1 cellular context compared by ENCODE assay signal in the genomic region with DNA sequence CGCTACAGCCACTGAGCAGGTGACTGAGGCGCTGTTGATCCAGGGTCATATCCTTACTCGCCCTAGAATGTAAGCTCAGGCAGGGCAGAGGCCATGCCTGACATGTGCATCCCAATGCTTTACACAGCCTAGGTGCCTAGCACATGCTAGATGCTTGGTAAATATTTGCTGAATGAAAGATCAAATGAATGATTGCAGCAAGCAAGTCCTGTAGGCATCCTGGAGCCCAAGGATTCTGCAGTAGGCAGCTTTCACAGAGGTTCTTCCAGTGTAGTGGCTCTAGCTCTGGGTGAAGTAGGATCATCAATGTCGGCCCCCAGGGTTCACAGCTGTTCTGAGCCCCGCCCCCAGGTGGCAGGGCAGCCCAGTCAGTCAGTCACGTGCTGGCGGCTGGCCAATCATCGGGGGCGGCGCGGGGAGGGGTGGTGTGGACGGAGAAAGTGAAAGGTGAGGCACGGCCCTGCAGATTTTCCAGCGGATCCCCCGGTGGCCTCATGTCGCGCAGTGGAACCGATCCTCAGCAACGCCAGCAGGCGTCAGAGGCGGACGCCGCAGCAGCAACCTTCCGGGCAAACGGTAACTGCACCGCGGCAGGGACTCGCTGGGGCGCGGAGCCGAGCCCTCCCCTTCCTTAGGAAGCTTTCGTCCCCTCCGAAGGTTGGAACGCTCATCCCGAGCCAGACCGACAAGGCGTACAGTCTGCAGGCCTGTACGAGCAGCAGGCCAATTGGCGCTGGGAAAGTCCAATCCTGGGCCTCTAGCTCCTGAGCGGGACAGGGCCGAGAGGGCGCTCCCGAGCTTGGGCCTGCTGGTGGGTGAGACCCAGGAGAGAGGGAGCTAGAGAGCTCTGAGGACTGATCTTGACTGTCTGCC.
TF ChIP-seq lines count a peak whose summit lies in the region.

Gene GALT (plus strand): TSS at position 465 of the 873 bp plus-strand sequence. CDS start 30 bp downstream, at position 495.

TF ChIP-seq in K562, 482 proteins besides CTCF, POLR2A, EP300 and RAD21 (continued from another document and continues in another):
- TF ChIP-seq, protein P1, sequence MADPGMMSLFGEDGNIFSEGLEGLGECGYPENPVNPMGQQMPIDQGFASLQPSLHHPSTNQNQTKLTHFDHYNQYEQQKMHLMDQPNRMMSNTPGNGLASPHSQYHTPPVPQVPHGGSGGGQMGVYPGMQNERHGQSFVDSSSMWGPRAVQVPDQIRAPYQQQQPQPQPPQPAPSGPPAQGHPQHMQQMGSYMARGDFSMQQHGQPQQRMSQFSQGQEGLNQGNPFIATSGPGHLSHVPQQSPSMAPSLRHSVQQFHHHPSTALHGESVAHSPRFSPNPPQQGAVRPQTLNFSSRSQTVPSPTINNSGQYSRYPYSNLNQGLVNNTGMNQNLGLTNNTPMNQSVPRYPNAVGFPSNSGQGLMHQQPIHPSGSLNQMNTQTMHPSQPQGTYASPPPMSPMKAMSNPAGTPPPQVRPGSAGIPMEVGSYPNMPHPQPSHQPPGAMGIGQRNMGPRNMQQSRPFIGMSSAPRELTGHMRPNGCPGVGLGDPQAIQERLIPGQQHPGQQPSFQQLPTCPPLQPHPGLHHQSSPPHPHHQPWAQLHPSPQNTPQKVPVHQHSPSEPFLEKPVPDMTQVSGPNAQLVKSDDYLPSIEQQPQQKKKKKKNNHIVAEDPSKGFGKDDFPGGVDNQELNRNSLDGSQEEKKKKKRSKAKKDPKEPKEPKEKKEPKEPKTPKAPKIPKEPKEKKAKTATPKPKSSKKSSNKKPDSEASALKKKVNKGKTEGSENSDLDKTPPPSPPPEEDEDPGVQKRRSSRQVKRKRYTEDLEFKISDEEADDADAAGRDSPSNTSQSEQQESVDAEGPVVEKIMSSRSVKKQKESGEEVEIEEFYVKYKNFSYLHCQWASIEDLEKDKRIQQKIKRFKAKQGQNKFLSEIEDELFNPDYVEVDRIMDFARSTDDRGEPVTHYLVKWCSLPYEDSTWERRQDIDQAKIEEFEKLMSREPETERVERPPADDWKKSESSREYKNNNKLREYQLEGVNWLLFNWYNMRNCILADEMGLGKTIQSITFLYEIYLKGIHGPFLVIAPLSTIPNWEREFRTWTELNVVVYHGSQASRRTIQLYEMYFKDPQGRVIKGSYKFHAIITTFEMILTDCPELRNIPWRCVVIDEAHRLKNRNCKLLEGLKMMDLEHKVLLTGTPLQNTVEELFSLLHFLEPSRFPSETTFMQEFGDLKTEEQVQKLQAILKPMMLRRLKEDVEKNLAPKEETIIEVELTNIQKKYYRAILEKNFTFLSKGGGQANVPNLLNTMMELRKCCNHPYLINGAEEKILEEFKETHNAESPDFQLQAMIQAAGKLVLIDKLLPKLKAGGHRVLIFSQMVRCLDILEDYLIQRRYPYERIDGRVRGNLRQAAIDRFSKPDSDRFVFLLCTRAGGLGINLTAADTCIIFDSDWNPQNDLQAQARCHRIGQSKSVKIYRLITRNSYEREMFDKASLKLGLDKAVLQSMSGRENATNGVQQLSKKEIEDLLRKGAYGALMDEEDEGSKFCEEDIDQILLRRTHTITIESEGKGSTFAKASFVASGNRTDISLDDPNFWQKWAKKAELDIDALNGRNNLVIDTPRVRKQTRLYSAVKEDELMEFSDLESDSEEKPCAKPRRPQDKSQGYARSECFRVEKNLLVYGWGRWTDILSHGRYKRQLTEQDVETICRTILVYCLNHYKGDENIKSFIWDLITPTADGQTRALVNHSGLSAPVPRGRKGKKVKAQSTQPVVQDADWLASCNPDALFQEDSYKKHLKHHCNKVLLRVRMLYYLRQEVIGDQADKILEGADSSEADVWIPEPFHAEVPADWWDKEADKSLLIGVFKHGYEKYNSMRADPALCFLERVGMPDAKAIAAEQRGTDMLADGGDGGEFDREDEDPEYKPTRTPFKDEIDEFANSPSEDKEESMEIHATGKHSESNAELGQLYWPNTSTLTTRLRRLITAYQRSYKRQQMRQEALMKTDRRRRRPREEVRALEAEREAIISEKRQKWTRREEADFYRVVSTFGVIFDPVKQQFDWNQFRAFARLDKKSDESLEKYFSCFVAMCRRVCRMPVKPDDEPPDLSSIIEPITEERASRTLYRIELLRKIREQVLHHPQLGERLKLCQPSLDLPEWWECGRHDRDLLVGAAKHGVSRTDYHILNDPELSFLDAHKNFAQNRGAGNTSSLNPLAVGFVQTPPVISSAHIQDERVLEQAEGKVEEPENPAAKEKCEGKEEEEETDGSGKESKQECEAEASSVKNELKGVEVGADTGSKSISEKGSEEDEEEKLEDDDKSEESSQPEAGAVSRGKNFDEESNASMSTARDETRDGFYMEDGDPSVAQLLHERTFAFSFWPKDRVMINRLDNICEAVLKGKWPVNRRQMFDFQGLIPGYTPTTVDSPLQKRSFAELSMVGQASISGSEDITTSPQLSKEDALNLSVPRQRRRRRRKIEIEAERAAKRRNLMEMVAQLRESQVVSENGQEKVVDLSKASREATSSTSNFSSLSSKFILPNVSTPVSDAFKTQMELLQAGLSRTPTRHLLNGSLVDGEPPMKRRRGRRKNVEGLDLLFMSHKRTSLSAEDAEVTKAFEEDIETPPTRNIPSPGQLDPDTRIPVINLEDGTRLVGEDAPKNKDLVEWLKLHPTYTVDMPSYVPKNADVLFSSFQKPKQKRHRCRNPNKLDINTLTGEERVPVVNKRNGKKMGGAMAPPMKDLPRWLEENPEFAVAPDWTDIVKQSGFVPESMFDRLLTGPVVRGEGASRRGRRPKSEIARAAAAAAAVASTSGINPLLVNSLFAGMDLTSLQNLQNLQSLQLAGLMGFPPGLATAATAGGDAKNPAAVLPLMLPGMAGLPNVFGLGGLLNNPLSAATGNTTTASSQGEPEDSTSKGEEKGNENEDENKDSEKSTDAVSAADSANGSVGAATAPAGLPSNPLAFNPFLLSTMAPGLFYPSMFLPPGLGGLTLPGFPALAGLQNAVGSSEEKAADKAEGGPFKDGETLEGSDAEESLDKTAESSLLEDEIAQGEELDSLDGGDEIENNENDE (IDR thresholded peaks at IDR 0.05; ENCODE audit: low read depth, low read length), result no peak
- no peak for TF ChIP-seq NR3C1 (CRISPR knock-in tag; IDR thresholded peaks at IDR 0.05)
- no peak for TF ChIP-seq RNF219 (CRISPR knock-in tag; IDR thresholded peaks at IDR 0.05)
- TF ChIP-seq, protein P2, sequence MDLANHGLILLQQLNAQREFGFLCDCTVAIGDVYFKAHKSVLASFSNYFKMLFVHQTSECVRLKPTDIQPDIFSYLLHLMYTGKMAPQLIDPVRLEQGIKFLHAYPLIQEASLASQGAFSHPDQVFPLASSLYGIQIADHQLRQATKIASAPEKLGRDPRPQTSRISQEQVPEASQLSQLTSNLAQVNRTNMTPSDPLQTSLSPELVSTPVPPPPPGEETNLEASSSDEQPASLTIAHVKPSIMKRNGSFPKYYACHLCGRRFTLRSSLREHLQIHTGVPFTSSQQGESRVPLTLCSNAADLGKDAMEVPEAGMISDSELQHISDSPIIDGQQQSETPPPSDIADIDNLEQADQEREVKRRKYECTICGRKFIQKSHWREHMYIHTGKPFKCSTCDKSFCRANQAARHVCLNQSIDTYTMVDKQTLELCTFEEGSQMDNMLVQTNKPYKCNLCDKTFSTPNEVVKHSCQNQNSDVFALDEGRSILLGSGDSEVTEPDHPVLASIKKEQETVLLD (IDR thresholded peaks at IDR 0.05), result no peak
- TF ChIP-seq POLR3G (IDR thresholded peaks at IDR 0.05; ENCODE audit: extremely low read depth, insufficient read length, insufficient replicate concordance), result no peak
- TF ChIP-seq ZKSCAN8 (CRISPR knock-in tag; IDR thresholded peaks at IDR 0.05), result no peak
- TF ChIP-seq ZEB2 (IDR thresholded peaks at IDR 0.05), result no peak
- no peak for TF ChIP-seq GATAD2A (IDR thresholded peaks at IDR 0.05)
- TF ChIP-seq ZBTB34 (CRISPR knock-in tag; IDR thresholded peaks at IDR 0.05), result no peak
- no peak for TF ChIP-seq ZNF584 (CRISPR knock-in tag; IDR thresholded peaks at IDR 0.05; ENCODE audit: low read depth)
- no peak for TF ChIP-seq DEAF1 (CRISPR knock-in tag; IDR thresholded peaks at IDR 0.05)
- no peak for TF ChIP-seq SOX6 (IDR thresholded peaks at IDR 0.05)
- no peak; a peak in 1 of 4 replicates for TF ChIP-seq HDAC1 (IDR thresholded peaks at IDR 0.05)
- no peak for TF ChIP-seq ZSCAN32 (CRISPR knock-in tag; IDR thresholded peaks at IDR 0.05)
- TF ChIP-seq, protein P3, sequence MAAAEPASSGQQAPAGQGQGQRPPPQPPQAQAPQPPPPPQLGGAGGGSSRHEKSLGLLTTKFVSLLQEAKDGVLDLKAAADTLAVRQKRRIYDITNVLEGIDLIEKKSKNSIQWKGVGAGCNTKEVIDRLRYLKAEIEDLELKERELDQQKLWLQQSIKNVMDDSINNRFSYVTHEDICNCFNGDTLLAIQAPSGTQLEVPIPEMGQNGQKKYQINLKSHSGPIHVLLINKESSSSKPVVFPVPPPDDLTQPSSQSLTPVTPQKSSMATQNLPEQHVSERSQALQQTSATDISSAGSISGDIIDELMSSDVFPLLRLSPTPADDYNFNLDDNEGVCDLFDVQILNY (CRISPR knock-in tag; IDR thresholded peaks at IDR 0.05), result no peak
- TF ChIP-seq, protein P4, sequence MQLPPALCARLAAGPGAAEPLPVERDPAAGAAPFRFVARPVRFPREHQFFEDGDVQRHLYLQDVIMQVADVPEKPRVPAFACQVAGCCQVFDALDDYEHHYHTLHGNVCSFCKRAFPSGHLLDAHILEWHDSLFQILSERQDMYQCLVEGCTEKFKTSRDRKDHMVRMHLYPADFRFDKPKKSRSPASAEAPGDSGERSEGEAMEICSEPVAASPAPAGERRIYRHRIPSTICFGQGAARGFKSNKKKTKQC (CRISPR knock-in tag; IDR thresholded peaks at IDR 0.05), result peak; percentile 61; the same call in 1 of the 2 replicates
- TF ChIP-seq ATF7 (IDR thresholded peaks at IDR 0.05), result peak; percentile 86
- no peak for TF ChIP-seq SMAD2 (IDR thresholded peaks at IDR 0.05; ENCODE audit: low read depth, low read length)
- no peak for TF ChIP-seq CHAMP1 (IDR thresholded peaks at IDR 0.05)
- no peak for TF ChIP-seq ZNF699 (CRISPR knock-in tag; IDR thresholded peaks at IDR 0.05; ENCODE audit: insufficient replicate concordance)
- no peak for TF ChIP-seq KLF1 (tag; IDR thresholded peaks at IDR 0.05)
- TF ChIP-seq TCF15 (CRISPR knock-in tag; IDR thresholded peaks at IDR 0.05), result no peak
- TF ChIP-seq SIN3B (IDR thresholded peaks at IDR 0.05; ENCODE audit: low read depth), result no peak
- no peak for TF ChIP-seq CBX2 (IDR thresholded peaks at IDR 0.05; ENCODE audit: insufficient read depth, low read length, poor library complexity, severe bottlenecking)
- TF ChIP-seq CBX8 (IDR thresholded peaks at IDR 0.05; ENCODE audit: borderline replicate concordance, extremely low read depth, low read depth, low read length, poor library complexity, severe bottlenecking), result no peak
